In genomic region chr11:64846998-64847666, GRCh38 we compare ENCODE assay signal across 1 cellular context.
TF ChIP-seq lines count a peak whose summit lies in the region.

No MANE protein-coding gene starts in this region.

TF ChIP-seq in HepG2, 621 proteins besides CTCF, POLR2A, EP300 and RAD21 (continued from another document and continues in another):
- TF ChIP-seq KIAA2018 (CRISPR knock-in tag; IDR thresholded peaks at IDR 0.05; ENCODE audit: borderline replicate concordance) = no peak
- TF ChIP-seq ZBTB25 (CRISPR knock-in tag; IDR thresholded peaks at IDR 0.05) = 0 out of 2 replicates have a peak, but pooled peaks have one; percentile 31
- TF ChIP-seq KAT8 (CRISPR knock-in tag; IDR thresholded peaks at IDR 0.05) = peak; percentile 60
- TF ChIP-seq TFDP2 (CRISPR knock-in tag; IDR thresholded peaks at IDR 0.05) = no peak
- no peak for TF ChIP-seq ZNF296 (CRISPR knock-in tag; conservative IDR thresholded peaks at IDR 0.05)
- TF ChIP-seq FOXO4 (CRISPR knock-in tag; conservative IDR thresholded peaks at IDR 0.05) = no peak
- peak; percentile 86; the same call in 1 of the 2 replicates for TF ChIP-seq ZNF350 (CRISPR knock-in tag; IDR thresholded peaks at IDR 0.05; ENCODE audit: borderline replicate concordance, low read depth)
- TF ChIP-seq ZFP36 (IDR thresholded peaks at IDR 0.05; ENCODE audit: borderline replicate concordance, low read depth, low read length, partially characterized antibody) = peak; percentile 82
- no peak for TF ChIP-seq CBX2 (IDR thresholded peaks at IDR 0.05; ENCODE audit: low read depth, low read length)
- no peak for TF ChIP-seq CBX2 (CRISPR knock-in tag; IDR thresholded peaks at IDR 0.05; ENCODE audit: low read depth)
- TF ChIP-seq KDM6A (CRISPR knock-in tag; IDR thresholded peaks at IDR 0.05; ENCODE audit: low read depth) = no peak
- TF ChIP-seq TCF7 (IDR thresholded peaks at IDR 0.05; ENCODE audit: low read depth) = no peak
- TF ChIP-seq IKZF4 (CRISPR knock-in tag; IDR thresholded peaks at IDR 0.05; ENCODE audit: borderline replicate concordance, low read depth, not compliant biosample characterization) = no peak
- no peak for TF ChIP-seq ZNF646 (CRISPR knock-in tag; IDR thresholded peaks at IDR 0.05)
- TF ChIP-seq HOXD1 (CRISPR knock-in tag; IDR thresholded peaks at IDR 0.05) = no peak
- no peak for TF ChIP-seq USF2 (IDR thresholded peaks at IDR 0.05; ENCODE audit: low read depth, low read length)
- TF ChIP-seq USF2 (CRISPR knock-in tag; IDR thresholded peaks at IDR 0.05; ENCODE audit: borderline replicate concordance) = no peak
- no peak for TF ChIP-seq ZNF672 (CRISPR knock-in tag; IDR thresholded peaks at IDR 0.05)
- TF ChIP-seq ETV6 (CRISPR knock-in tag; conservative IDR thresholded peaks at IDR 0.05) = no peak
- TF ChIP-seq NR2F1 (CRISPR knock-in tag; IDR thresholded peaks at IDR 0.05) = no peak
- TF ChIP-seq HBP1 (CRISPR knock-in tag; IDR thresholded peaks at IDR 0.05; ENCODE audit: low read depth) = no peak
- no peak for TF ChIP-seq ARID2 (CRISPR knock-in tag; IDR thresholded peaks at IDR 0.05; ENCODE audit: borderline replicate concordance)
- no peak for TF ChIP-seq GPBP1L1 (CRISPR knock-in tag; IDR thresholded peaks at IDR 0.05)
